19 cellular contexts compared by ENCODE assay signal in genomic region chr5:63743096-63743798, GRCh38.
"Had no signal": no experiment of that assay in that cellular context is flagged by ENCODE, and none has a peak within 500 bp of the region (broad histone marks: within the 10 kb centered on the region; RNA-seq: fewer than 3 reads in every experiment).

No MANE protein-coding gene starts in this region.

- H3K27ac ChIP-seq: brain microvascular endothelial cell, colonic mucosa, prostate gland, skin epidermis, tibial nerve had no signal

- H3K36me3 ChIP-seq: brain microvascular endothelial cell, colonic mucosa, prostate gland, tibial nerve had no signal

- H3K27me3 Mint-ChIP-seq: central memory CD8-positive, alpha-beta T cell; memory B cell; naive thymus-derived CD4-positive, alpha-beta T cell had no signal

- H3K27ac Mint-ChIP-seq: memory B cell; naive thymus-derived CD4-positive, alpha-beta T cell had no signal

- H3K36me3 Mint-ChIP-seq: memory B cell; naive thymus-derived CD4-positive, alpha-beta T cell had no signal

- DNase-seq: activated CD4-positive, alpha-beta T cell treated with anti-CD3 and anti-CD28 coated beads, Interleukin-2, amount 50 U/mL, for 1 hour; activated CD4-positive, CD25-positive, alpha-beta regulatory T cell treated with anti-CD3 and anti-CD28 coated beads, Interleukin-2, amount 50 U/mL, for 72 hours; activated CD8-positive, alpha-beta memory T cell treated with anti-CD3 and anti-CD28 coated beads for 24 hours; activated CD8-positive, alpha-beta memory T cell treated with anti-CD3 and anti-CD28 coated beads, Interleukin-2, amount 50 U/mL, for 48 hours; activated effector memory CD4-positive, alpha-beta T cell treated with anti-CD3 and anti-CD28 coated beads, Interleukin-2, amount 50 U/mL, for 16 hours; activated naive CD4-positive, alpha-beta T cell treated with anti-CD3 and anti-CD28 coated beads, Interleukin-2, amount 50 U/mL, for 16 hours; activated T-cell treated with anti-CD3 and anti-CD28 coated beads, Interleukin-2, amount 50 U/mL, for 48 hours; aorta; brain microvascular endothelial cell; colonic mucosa; naive thymus-derived CD4-positive, alpha-beta T cell; right cardiac atrium; stimulated activated naive CD8-positive, alpha-beta T cell treated with anti-CD3 and anti-CD28 coated beads, Interleukin-15, Interleukin-2, amounts not matched to agents 100 U/mL and 50 U/mL, for 24 hours; substantia nigra had no signal

- H3K4me3 ChIP-seq: colonic mucosa, prostate gland, skin epidermis, tibial nerve had no signal

- H3K9me3 ChIP-seq: colonic mucosa, prostate gland had no signal

- H3K27me3 ChIP-seq: brain microvascular endothelial cell, colonic mucosa, tibial nerve had no signal

- H3K4me3 Mint-ChIP-seq: central memory CD8-positive, alpha-beta T cell; memory B cell; naive thymus-derived CD4-positive, alpha-beta T cell had no signal

- ATAC-seq: naive thymus-derived CD4-positive, alpha-beta T cell; right cardiac atrium; stimulated activated naive CD8-positive, alpha-beta T cell treated with anti-CD3 and anti-CD28 coated beads, Interleukin-15, Interleukin-2, amounts not matched to agents 100 U/mL and 50 U/mL, for 24 hours had no signal

- H3K4me1 Mint-ChIP-seq: central memory CD8-positive, alpha-beta T cell; memory B cell; naive thymus-derived CD4-positive, alpha-beta T cell had no signal

- H3K4me1 ChIP-seq: colonic mucosa, prostate gland, tibial nerve had no signal
